ENCODE assay signal across 11 cellular contexts in the genomic region with DNA sequence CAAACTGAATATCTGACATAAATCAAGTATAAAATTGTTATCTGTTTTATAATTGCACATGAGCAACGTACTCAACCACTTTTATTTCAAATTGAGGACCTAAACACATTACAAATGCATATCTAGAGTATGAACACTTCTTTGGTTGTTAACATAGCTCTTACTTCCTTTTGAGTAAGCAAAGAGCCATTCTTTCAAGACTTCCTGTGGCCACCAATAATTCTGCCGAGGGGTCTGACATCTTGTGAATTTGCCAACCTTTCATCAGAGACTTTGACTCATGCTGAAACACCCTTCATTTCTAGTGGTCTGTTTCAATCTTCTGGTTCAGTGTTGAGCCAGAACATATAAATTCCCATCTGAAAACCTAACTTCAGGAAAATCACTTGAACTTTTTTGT. TPM values are rescaled to one million over a fixed set of nuclear protein-coding genes. Genes with fewer than 3 reads are reported as not detected.
DNase-seq lines count a peak whose midpoint lies in the region; ATAC-seq and TF ChIP-seq lines count a peak whose summit lies in the region.
"Had no signal": no experiment of that assay in that cellular context is flagged by ENCODE, and none has a peak within 500 bp of the region (broad histone marks: within the 10 kb centered on the region; RNA-seq: fewer than 3 reads in every experiment).

No MANE protein-coding gene starts in this region.

- no peak for TF ChIP-seq POLR2A in ovary (IDR thresholded peaks at IDR 0.05)

- in situ Hi-C loops in brain microvascular endothelial cell (cut with HindIII; ENCODE audit: low pct_ligation_motif_present, low sequenced_read_pairs) = no loop called here

- peaks cover 13% of the 10 kb centered on the region for H3K4me1 ChIP-seq in skeletal muscle satellite cell (ENCODE audit: control insufficient read depth, insufficient read depth, low read length)
- no peaks in the 10 kb centered on the region for H3K4me1 ChIP-seq in ovary (ENCODE audit: insufficient read depth)

- no peaks in the 10 kb centered on the region for H3K9me3 ChIP-seq in skeletal muscle satellite cell (replicated peaks; ENCODE audit: low read length)
- H3K9me3 ChIP-seq in ovary = no peaks in the 10 kb centered on the region

- ATAC-seq in GM18868 (IDR thresholded peaks at IDR 0.05; ENCODE audit: unreplicated experiment) (peak; percentile 60), HG03196 (IDR thresholded peaks at IDR 0.05; ENCODE audit: unreplicated experiment) (peak; percentile 54)
- ATAC-seq: activated CD8-positive, alpha-beta memory T cell treated with anti-CD3 and anti-CD28 coated beads, Interleukin-2, amount 10 ng/mL, durations not matched to agents 7 days and 5 days had no signal

- intact Hi-C loops in ovary (cut with DNase I) = no loop called here

- TF ChIP-seq CTCF in brain microvascular endothelial cell (IDR thresholded peaks at IDR 0.05; ENCODE audit: low read depth, low read length, missing control alignments) = no peak
- TF ChIP-seq CTCF in ovary (IDR thresholded peaks at IDR 0.05) = no peak

- WGBS in ovary, 3 donors = 69 to 84% (median 72%) methylated on average over 2 of the region's 2 CpGs

- H3K4me3 ChIP-seq in brain microvascular endothelial cell (ENCODE audit: low read depth, low read length) = no peak overlapping the region
- H3K4me3 ChIP-seq in skeletal muscle satellite cell (ENCODE audit: low read length) = no peak overlapping the region
- no peak overlapping the region for H3K4me3 ChIP-seq in ovary
- H3K4me3 ChIP-seq: dorsolateral prefrontal cortex, lung had no signal

- H3K27me3 ChIP-seq in brain microvascular endothelial cell (replicated peaks) (no peaks in the 10 kb centered on the region), skeletal muscle satellite cell (ENCODE audit: control insufficient read depth, insufficient read depth, low read length) (no peaks in the 10 kb centered on the region), ovary (no peaks in the 10 kb centered on the region)
- H3K27me3 ChIP-seq: dorsolateral prefrontal cortex had no signal

- DNase-seq in brain microvascular endothelial cell (peak; percentile 73), NCI-H82 treated with DMSO at 0.1 percent for 48 hours (lab: John Stamatoyannopoulos, UW; ENCODE audit: unreplicated experiment) (no peak), ovary (no peak), anterior cingulate cortex (lab: John Stamatoyannopoulos, UW) (no peak), NCI-H510A treated with DMSO at 0.1 percent for 48 hours (lab: John Stamatoyannopoulos, UW) (no peak)
- DNase-seq: activated CD8-positive, alpha-beta memory T cell treated with anti-CD3 and anti-CD28 coated beads, Interleukin-2, amount 10 ng/mL, durations not matched to agents 7 days and 5 days; dorsolateral prefrontal cortex had no signal

- H3K9ac ChIP-seq in skeletal muscle satellite cell (ENCODE audit: low read depth, low read length) = no peak overlapping the region

- H3K27ac ChIP-seq in brain microvascular endothelial cell (peak overlapping the region; percentile 14), ovary (no peak overlapping the region)
- H3K27ac ChIP-seq: dorsolateral prefrontal cortex had no signal

- TF ChIP-seq EP300 in ovary (IDR thresholded peaks at IDR 0.05) = no peak

- peak overlapping the region; percentile 59 for H3K4me2 ChIP-seq in skeletal muscle satellite cell (ENCODE audit: low read length)

- H3K36me3 ChIP-seq in brain microvascular endothelial cell (replicated peaks) (no peaks in the 10 kb centered on the region), skeletal muscle satellite cell (ENCODE audit: insufficient read depth, low read length) (no peaks in the 10 kb centered on the region), ovary (no peaks in the 10 kb centered on the region)

RNA-seq across cellular contexts. Expression of gene CDK14, which starts 59.4 kb away (rescaled TPM):
- 22.6 and 25.1 TPM in 2 replicates for total RNA-seq in skeletal muscle satellite cell (2012; rRNA removed)
- total RNA-seq in ovary = 10 to 100 TPM; 27.9 to 54.1 (median 47.0) TPM
- 10 to 100 TPM; 12.6 to 21.7 TPM for polyA plus RNA-seq in ovary
